1 cellular context compared by ENCODE assay signal in genomic region chr18:74284501-74285004, GRCh38.
TF ChIP-seq lines count a peak whose summit lies in the region.

No MANE protein-coding gene starts in this region.

TF ChIP-seq in HepG2, 621 proteins besides CTCF, POLR2A, EP300 and RAD21 (continued from another document):
- TF ChIP-seq, protein P1, sequence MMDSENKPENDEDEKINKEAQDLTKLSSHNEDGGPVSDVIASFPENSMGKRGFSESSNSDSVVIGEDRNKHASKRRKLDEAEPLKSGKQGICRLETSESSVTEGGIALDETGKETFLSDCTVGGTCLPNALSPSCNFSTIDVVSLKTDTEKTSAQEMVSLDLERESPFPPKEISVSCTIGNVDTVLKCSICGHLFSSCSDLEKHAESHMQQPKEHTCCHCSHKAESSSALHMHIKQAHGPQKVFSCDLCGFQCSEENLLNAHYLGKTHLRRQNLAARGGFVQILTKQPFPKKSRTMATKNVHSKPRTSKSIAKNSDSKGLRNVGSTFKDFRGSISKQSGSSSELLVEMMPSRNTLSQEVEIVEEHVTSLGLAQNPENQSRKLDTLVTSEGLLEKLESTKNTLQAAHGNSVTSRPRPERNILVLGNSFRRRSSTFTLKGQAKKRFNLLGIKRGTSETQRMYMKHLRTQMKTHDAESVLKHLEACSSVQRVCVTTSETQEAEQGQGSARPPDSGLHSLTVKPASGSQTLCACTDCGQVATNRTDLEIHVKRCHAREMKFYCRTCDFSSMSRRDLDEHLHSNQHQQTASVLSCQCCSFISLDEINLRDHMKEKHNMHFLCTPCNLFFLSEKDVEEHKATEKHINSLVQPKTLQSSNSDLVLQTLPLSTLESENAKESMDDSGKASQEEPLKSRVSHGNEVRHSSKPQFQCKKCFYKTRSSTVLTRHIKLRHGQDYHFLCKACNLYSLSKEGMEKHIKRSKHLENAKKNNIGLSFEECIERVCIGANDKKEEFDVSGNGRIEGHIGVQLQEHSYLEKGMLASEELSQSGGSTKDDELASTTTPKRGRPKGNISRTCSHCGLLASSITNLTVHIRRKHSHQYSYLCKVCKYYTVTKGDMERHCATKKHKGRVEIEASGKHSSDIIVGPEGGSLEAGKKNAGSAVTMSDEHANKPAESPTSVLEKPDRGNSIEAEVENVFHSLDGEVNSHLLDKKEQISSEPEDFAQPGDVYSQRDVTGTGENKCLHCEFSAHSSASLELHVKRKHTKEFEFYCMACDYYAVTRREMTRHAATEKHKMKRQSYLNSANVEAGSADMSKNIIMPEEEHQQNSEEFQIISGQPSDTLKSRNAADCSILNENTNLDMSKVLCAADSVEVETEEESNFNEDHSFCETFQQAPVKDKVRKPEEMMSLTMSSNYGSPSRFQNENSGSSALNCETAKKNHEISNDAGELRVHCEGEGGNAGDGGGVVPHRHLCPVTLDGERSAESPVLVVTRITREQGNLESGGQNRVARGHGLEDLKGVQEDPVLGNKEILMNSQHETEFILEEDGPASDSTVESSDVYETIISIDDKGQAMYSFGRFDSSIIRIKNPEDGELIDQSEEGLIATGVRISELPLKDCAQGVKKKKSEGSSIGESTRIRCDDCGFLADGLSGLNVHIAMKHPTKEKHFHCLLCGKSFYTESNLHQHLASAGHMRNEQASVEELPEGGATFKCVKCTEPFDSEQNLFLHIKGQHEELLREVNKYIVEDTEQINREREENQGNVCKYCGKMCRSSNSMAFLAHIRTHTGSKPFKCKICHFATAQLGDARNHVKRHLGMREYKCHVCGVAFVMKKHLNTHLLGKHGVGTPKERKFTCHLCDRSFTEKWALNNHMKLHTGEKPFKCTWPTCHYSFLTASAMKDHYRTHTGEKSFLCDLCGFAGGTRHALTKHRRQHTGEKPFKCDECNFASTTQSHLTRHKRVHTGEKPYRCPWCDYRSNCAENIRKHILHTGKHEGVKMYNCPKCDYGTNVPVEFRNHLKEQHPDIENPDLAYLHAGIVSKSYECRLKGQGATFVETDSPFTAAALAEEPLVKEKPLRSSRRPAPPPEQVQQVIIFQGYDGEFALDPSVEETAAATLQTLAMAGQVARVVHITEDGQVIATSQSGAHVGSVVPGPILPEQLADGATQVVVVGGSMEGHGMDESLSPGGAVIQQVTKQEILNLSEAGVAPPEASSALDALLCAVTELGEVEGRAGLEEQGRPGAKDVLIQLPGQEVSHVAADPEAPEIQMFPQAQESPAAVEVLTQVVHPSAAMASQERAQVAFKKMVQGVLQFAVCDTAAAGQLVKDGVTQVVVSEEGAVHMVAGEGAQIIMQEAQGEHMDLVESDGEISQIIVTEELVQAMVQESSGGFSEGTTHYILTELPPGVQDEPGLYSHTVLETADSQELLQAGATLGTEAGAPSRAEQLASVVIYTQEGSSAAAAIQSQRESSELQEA (CRISPR knock-in tag; IDR thresholded peaks at IDR 0.05; ENCODE audit: not compliant biosample characterization) = no peak
- no peak for TF ChIP-seq RXRB (CRISPR knock-in tag; IDR thresholded peaks at IDR 0.05; ENCODE audit: borderline replicate concordance)
- no peak for TF ChIP-seq ZNF678 (CRISPR knock-in tag; IDR thresholded peaks at IDR 0.05)
- TF ChIP-seq ZBTB38 (CRISPR knock-in tag; IDR thresholded peaks at IDR 0.05) = 0 out of 2 replicates have a peak, but pooled peaks have one; percentile 25
